In genomic region chr6:110761371-110761770, GRCh38 we compare ENCODE assay signal across 16 cellular contexts.
"Had no signal": no experiment of that assay in that cellular context is flagged by ENCODE, and none has a peak within 500 bp of the region (broad histone marks: within the 10 kb centered on the region; RNA-seq: fewer than 3 reads in every experiment).

No MANE protein-coding gene starts in this region.

- DNase-seq: activated CD4-positive, alpha-beta T cell treated with anti-CD3 and anti-CD28 coated beads for 36 hours; activated CD4-positive, alpha-beta T cell treated with anti-CD3 and anti-CD28 coated beads, Interleukin-2, amount 50 U/mL, for 48 hours; activated gamma-delta T cell treated with Interleukin-2 at 50 U/mL for 16 hours; activated T-cell treated with anti-CD3 and anti-CD28 coated beads for 4 hours; body of pancreas; central memory CD4-positive, alpha-beta T cell; erythroblast; head of caudate nucleus; kidney; left lung; midbrain; stimulated activated CD4-positive, alpha-beta T cell treated with anti-CD3 and anti-CD28 coated beads, Interleukin-2, amount 100 ng/mL, for 24 hours had no signal

- H3K4me3 ChIP-seq: body of pancreas, left lung, suprapubic skin had no signal

- FAIRE-seq: colon, endometrium, frontal cortex, kidney had no signal
